Comparison of ENCODE assay signal across 8 cellular contexts in genomic region chrX:71068052-71068918, GRCh38. TPM values are rescaled to one million over a fixed set of nuclear protein-coding genes. Genes with fewer than 3 reads are reported as not detected.
DNase-seq lines count a peak whose midpoint lies in the region; ATAC-seq, FAIRE-seq and TF ChIP-seq lines count a peak whose summit lies in the region.

Gene SNX12, minus strand, starts transcription at chrX:71068334. Its CDS starts 28 bp downstream, at chrX:71068306.

- H3K4me3 Mint-ChIP-seq in CD4-positive, CD25-positive, alpha-beta regulatory T cell: peak within 1 kb of the TSS; percentile 90 to 98 (median 94)
- H3K4me3 Mint-ChIP-seq in dendritic cell treated with granulocyte-macrophage colony-stimulating factor and Interleukin-4, amounts not matched to agents 40 ng/mL and 50 ng/mL, for 4 days: peak within 1 kb of the TSS; percentile 99

- peaks cover 0 to 3% (median 0%) of the 10 kb centered on the region in 7 donors for H3K9me3 Mint-ChIP-seq in CD4-positive, CD25-positive, alpha-beta regulatory T cell
- no peaks in the 10 kb centered on the region for H3K9me3 Mint-ChIP-seq in dendritic cell treated with granulocyte-macrophage colony-stimulating factor and Interleukin-4, amounts not matched to agents 40 ng/mL and 50 ng/mL, for 4 days

- no peaks in the 10 kb centered on the region for H3K9me3 ChIP-seq in CD4-positive, CD25-positive, alpha-beta regulatory T cell (ENCODE audit: control insufficient read depth in 2 of 2, low read length in 2 of 2)
- H3K9me3 ChIP-seq in HepG2 (ENCODE audit: low read length): no peaks in the 10 kb centered on the region

- DNase-seq in CD4-positive, CD25-positive, alpha-beta regulatory T cell: peak; percentile 80 to 95 (median 90)
- DNase-seq in NCI-H774 (lab: John Stamatoyannopoulos, UW) (peak; percentile 87), HepG2 (ENCODE audit: low spot score) (peak; percentile 88)
- peak; percentile 81 to 85 for DNase-seq in activated CD4-positive, alpha-beta T cell treated with anti-CD3 and anti-CD28 coated beads, Interleukin-2, amount 50 U/mL, for 4 hours
- peak; percentile 73 to 75 for DNase-seq in stimulated activated CD4-positive, alpha-beta T cell treated with anti-CD3 and anti-CD28 coated beads, Interleukin-2, amount 100 ng/mL, for 48 hours

- peaks cover 9 to 26% (median 16%) of the 10 kb centered on the region in 4 donors for H3K4me1 Mint-ChIP-seq in CD4-positive, CD25-positive, alpha-beta regulatory T cell
- peaks cover 28% of the 10 kb centered on the region for H3K4me1 Mint-ChIP-seq in dendritic cell treated with granulocyte-macrophage colony-stimulating factor and Interleukin-4, amounts not matched to agents 40 ng/mL and 50 ng/mL, for 4 days (ENCODE audit: low read depth)

- H3K9ac ChIP-seq in HepG2 (ENCODE audit: insufficient read depth, low read depth, low read length): peak within 1 kb of the TSS; percentile 66

- no TSS peak for BruUV-seq in HepG2 (replicated peaks; lab: Mats Ljungman, UMichigan)

- H3K79me2 ChIP-seq in HepG2 (ENCODE audit: insufficient read depth, low read length): peaks cover 20% of the 10 kb centered on the region

- peak within 1 kb of the TSS; percentile 84 for H2AFZ ChIP-seq in HepG2 (ENCODE audit: low read length)

- in situ Hi-C loops in HepG2 (cut with HindIII; ENCODE audit: extremely low pct_ligation_motif_present, low pct_unique_long_range_greater_than_20kb): no loop called here

- H3K36me3 Mint-ChIP-seq in CD4-positive, CD25-positive, alpha-beta regulatory T cell: no peaks in the 10 kb centered on the region
- H3K36me3 Mint-ChIP-seq in dendritic cell treated with granulocyte-macrophage colony-stimulating factor and Interleukin-4, amounts not matched to agents 40 ng/mL and 50 ng/mL, for 4 days (ENCODE audit: low read depth): peaks cover 22% of the 10 kb centered on the region

- FAIRE-seq in HepG2 (lab: Jason Lieb, UNC): peak; percentile 81

- H3K27ac Mint-ChIP-seq in CD4-positive, CD25-positive, alpha-beta regulatory T cell: peak within 1 kb of the TSS; percentile 88 to 98 (median 91)
- peak within 1 kb of the TSS; percentile 94 for H3K27ac Mint-ChIP-seq in dendritic cell treated with granulocyte-macrophage colony-stimulating factor and Interleukin-4, amounts not matched to agents 40 ng/mL and 50 ng/mL, for 4 days

- peak; percentile 95 to 96 for ATAC-seq in CD4-positive, CD25-positive, alpha-beta regulatory T cell (ENCODE audit: low read depth in 2 of 2)
- ATAC-seq in GM19438 (IDR thresholded peaks at IDR 0.05; ENCODE audit: low read depth, unreplicated experiment): peak; percentile 93
- ATAC-seq in HG03571 (IDR thresholded peaks at IDR 0.05; ENCODE audit: unreplicated experiment): peak; percentile 98
- peak; percentile 99 for ATAC-seq in HepG2

- H4K20me1 ChIP-seq in HepG2 (ENCODE audit: insufficient read depth, low read length): no peaks in the 10 kb centered on the region

- peak within 1 kb of the TSS; percentile 88 for H3K27ac ChIP-seq in CD4-positive, CD25-positive, alpha-beta regulatory T cell (ENCODE audit: insufficient read depth, low read length, poor library complexity, severe bottlenecking)
- H3K27ac ChIP-seq in HepG2 (ENCODE audit: extremely low read length, insufficient read depth, low read length): peak within 1 kb of the TSS; percentile 57

- H3K27me3 Mint-ChIP-seq in CD4-positive, CD25-positive, alpha-beta regulatory T cell: peaks cover 21% of the 10 kb centered on the region
- H3K27me3 Mint-ChIP-seq in dendritic cell treated with granulocyte-macrophage colony-stimulating factor and Interleukin-4, amounts not matched to agents 40 ng/mL and 50 ng/mL, for 4 days: no peaks in the 10 kb centered on the region

- no peak for TF ChIP-seq CTCF in HepG2 (CRISPR knock-in tag; IDR thresholded peaks at IDR 0.05)

- TF ChIP-seq POLR2A in HepG2 (IDR thresholded peaks at IDR 0.05; ENCODE audit: insufficient read depth in 1 of 2, low read depth in 2 of 2, low read length in 2 of 2): peak in 1 of 2 experiments; percentile 79; a peak in 2 of 4 replicates

- TF ChIP-seq RAD21 in HepG2 (CRISPR knock-in tag; IDR thresholded peaks at IDR 0.05): peak; percentile 68

- 0% methylated on average over 4 of the region's 72 CpGs for WGBS in HepG2 (ENCODE audit: low lambda C conversion rate)

- H3K36me3 ChIP-seq in CD4-positive, CD25-positive, alpha-beta regulatory T cell (ENCODE audit: control insufficient read depth, insufficient read depth, low read length): no peaks in the 10 kb centered on the region
- no peaks in the 10 kb centered on the region for H3K36me3 ChIP-seq in HepG2 (replicated peaks in 1 of 2; ENCODE audit: control insufficient read depth in 1 of 2, insufficient read depth in 2 of 2, low read length in 2 of 2)

- H3K4me2 ChIP-seq in HepG2 (ENCODE audit: low read depth, low read length): peak within 1 kb of the TSS; percentile 80

- intact Hi-C loops in dendritic cell treated with granulocyte-macrophage colony-stimulating factor and Interleukin-4, amounts not matched to agents 40 ng/mL and 50 ng/mL, for 4 days (cut with micrococcal nuclease): no loop called here
- intact Hi-C loops in HepG2 (cut with micrococcal nuclease; ENCODE audit: unreplicated experiment): no loop called here

- peaks cover under 1% of the 10 kb centered on the region for H3K27me3 ChIP-seq in CD4-positive, CD25-positive, alpha-beta regulatory T cell (ENCODE audit: control insufficient read depth, insufficient read depth, low read length)
- no peaks in the 10 kb centered on the region; a peak in 1 of 5 replicates for H3K27me3 ChIP-seq in HepG2 (ENCODE audit: control insufficient read depth in 1 of 2, insufficient read depth in 2 of 2, low read length in 2 of 2)

- CTCF ChIA-PET in HepG2 (lab: Yijun Ruan, JAX; ENCODE audit: low intra/inter-chr PET ratio, low total read pairs): no interaction called here

- peak within 1 kb of the TSS; percentile 90 for H3K4me3 ChIP-seq in CD4-positive, CD25-positive, alpha-beta regulatory T cell (ENCODE audit: low read depth, low read length)
- peak within 1 kb of the TSS; percentile 68 to 74 (median 72) for H3K4me3 ChIP-seq in HepG2 (replicated peaks in 1 of 3; ENCODE audit: insufficient read depth in 1 of 3, low read depth in 2 of 3, low read length in 3 of 3)

- TF ChIP-seq EP300 in HepG2 (IDR thresholded peaks at IDR 0.05; ENCODE audit: low read depth in 2 of 2, low read length in 2 of 2): peak in 1 of 2 experiments; percentile 49; a peak in 1 of 4 replicates
- no peak for TF ChIP-seq EP300 in HepG2 (CRISPR knock-in tag; IDR thresholded peaks at IDR 0.05; ENCODE audit: borderline replicate concordance)

- POLR2A ChIA-PET in HepG2 (lab: Yijun Ruan, JAX): interaction anchor here (0.6 to 1.2 kb wide), 3 partner anchors 13 to 50 kb away, joined by 4 to 5 read pairs (median 4); partner anchors contain the start of gene MED12

- peaks cover 13% of the 10 kb centered on the region for H3K4me1 ChIP-seq in CD4-positive, CD25-positive, alpha-beta regulatory T cell (ENCODE audit: control insufficient read depth, insufficient read depth, low read length, poor library complexity, severe bottlenecking)
- H3K4me1 ChIP-seq in HepG2 (ENCODE audit: insufficient read depth, low read length): peaks cover 16% of the 10 kb centered on the region

TF ChIP-seq in HepG2, 621 proteins besides CTCF, POLR2A, EP300 and RAD21 (continues in another document):
- TF ChIP-seq SMC3 (IDR thresholded peaks at IDR 0.05; ENCODE audit: low read length) (no peak), NCOA1 (CRISPR knock-in tag; IDR thresholded peaks at IDR 0.05) (0 out of 2 replicates have a peak, but pooled peaks have one; percentile 56), HOXA3 (CRISPR knock-in tag; IDR thresholded peaks at IDR 0.05) (peak; percentile 84), ZNF337 (CRISPR knock-in tag; IDR thresholded peaks at IDR 0.05; ENCODE audit: borderline replicate concordance, low read depth) (0 out of 2 replicates have a peak, but pooled peaks have one; percentile 23), TCF12 (IDR thresholded peaks at IDR 0.05) (no peak), TCF12 (CRISPR knock-in tag; IDR thresholded peaks at IDR 0.05) (no peak), ZBTB7B (CRISPR knock-in tag; IDR thresholded peaks at IDR 0.05) (peak; percentile 62; the same call in 1 of the 2 replicates), FOXO1 (CRISPR knock-in tag; IDR thresholded peaks at IDR 0.05) (no peak), JUND (CRISPR knock-in tag; IDR thresholded peaks at IDR 0.05) (no peak), CAMTA2 (CRISPR knock-in tag; IDR thresholded peaks at IDR 0.05; ENCODE audit: borderline replicate concordance) (no peak)
- TF ChIP-seq, protein P1, sequence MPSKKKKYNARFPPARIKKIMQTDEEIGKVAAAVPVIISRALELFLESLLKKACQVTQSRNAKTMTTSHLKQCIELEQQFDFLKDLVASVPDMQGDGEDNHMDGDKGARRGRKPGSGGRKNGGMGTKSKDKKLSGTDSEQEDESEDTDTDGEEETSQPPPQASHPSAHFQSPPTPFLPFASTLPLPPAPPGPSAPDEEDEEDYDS (CRISPR knock-in tag; IDR thresholded peaks at IDR 0.05): peak; percentile 54

RNA-seq across cellular contexts. Expression of gene SNX12, which starts in this region (rescaled TPM):
- 29.5 TPM for total RNA-seq in CD4-positive, CD25-positive, alpha-beta regulatory T cell
- 1 to 10 TPM; 4.0 to 9.2 (median 5.8) TPM for polyA plus RNA-seq in CD4-positive, CD25-positive, alpha-beta regulatory T cell
- total RNA-seq in HepG2 (2016; rRNA removed; fragmentation: Illumina TruSeq; extraction: Trizol): 42.2 and 51.5 TPM in 2 replicates
- 8.1 and 9.0 TPM in 2 replicates for total RNA-seq in HepG2 (2016; cell fraction: cytosol; rRNA removed; fragmentation: Illumina TruSeq; extraction: Trizol; ENCODE audit: low read depth)
- 42.0 and 54.6 TPM in 2 replicates for total RNA-seq in HepG2 (2016; cell fraction: insoluble cytoplasmic fraction; rRNA removed; fragmentation: Illumina TruSeq; extraction: Trizol)
- total RNA-seq in HepG2 (2016; cell fraction: membrane; rRNA removed; fragmentation: Illumina TruSeq; extraction: Trizol): 26.7 and 30.4 TPM in 2 replicates
- 16.7 and 17.5 TPM in 2 replicates for total RNA-seq in HepG2 (2016; cell fraction: nucleus; rRNA removed; fragmentation: Illumina TruSeq; extraction: Trizol)
- 27.3 and 30.3 TPM in 2 replicates for polyA plus RNA-seq in HepG2 (2011; rRNA removed)
- 30.4 and 35.9 TPM in 2 replicates for polyA plus RNA-seq in HepG2 (2011; cell fraction: cytosol; rRNA removed)
- polyA plus RNA-seq in HepG2 (2011; cell fraction: nucleus; rRNA removed): 10.6 and 13.1 TPM in 2 replicates
- 20.1 and 25.5 TPM in 2 replicates for polyA plus RNA-seq in HepG2 (2012)
- polyA plus RNA-seq in HepG2 (2016; cell fraction: cytosol; fragmentation: Illumina TruSeq; extraction: Trizol; ENCODE audit: low read depth): 7.3 and 7.7 TPM in 2 replicates
- polyA plus RNA-seq in HepG2 (2016; cell fraction: insoluble cytoplasmic fraction; fragmentation: Illumina TruSeq; extraction: Trizol; ENCODE audit: low read depth): 42.0 and 47.5 TPM in 2 replicates
- polyA plus RNA-seq in HepG2 (2016; cell fraction: membrane; fragmentation: Illumina TruSeq; extraction: Trizol; ENCODE audit: low read depth): 18.3 and 21.3 TPM in 2 replicates
- 20.9 and 23.9 TPM in 2 replicates for polyA plus RNA-seq in HepG2 (2016; cell fraction: nucleus; fragmentation: Illumina TruSeq; extraction: Trizol; ENCODE audit: insufficient read depth, low read depth)
- polyA minus RNA-seq in HepG2 (2011; rRNA and poly(A)+ RNA removed; ENCODE audit: low replicate concordance): 82.2 and 230 TPM in 2 replicates
- 24.5 and 26.7 TPM in 2 replicates for polyA minus RNA-seq in HepG2 (2011; cell fraction: cytosol; rRNA and poly(A)+ RNA removed)
- 12.0 and 15.5 TPM in 2 replicates for polyA minus RNA-seq in HepG2 (2011; cell fraction: nucleus; rRNA and poly(A)+ RNA removed)

Comparison
In these comparisons a context has a peak if more than half of its experiments do, and no peak if none do; other contexts are left out.
1. Peak in every context shown above with its lines: DNase-seq, ATAC-seq, H3K4me3 ChIP-seq and H3K27ac ChIP-seq.